31 cellular contexts compared by ENCODE assay signal in the genomic region with DNA sequence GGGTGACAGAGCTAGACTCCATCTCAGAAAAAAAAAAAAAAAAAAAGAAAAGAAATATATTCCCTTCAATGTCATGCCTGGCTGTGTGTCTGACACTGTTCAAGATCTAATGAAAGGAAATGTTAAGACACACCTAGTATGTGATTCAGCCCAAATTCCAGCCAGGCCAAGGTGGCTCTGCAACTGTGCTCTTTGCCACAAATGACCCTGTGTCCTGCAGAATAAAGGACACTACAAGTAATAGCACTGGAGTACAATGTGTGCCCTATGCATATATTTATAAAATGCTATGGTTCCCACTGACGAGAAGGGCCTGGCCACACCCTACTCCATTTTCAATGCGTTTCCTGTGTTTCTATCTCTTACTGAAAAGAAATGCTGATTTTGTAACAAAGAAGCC.
"Had no signal": no experiment of that assay in that cellular context is flagged by ENCODE, and none has a peak within 500 bp of the region (broad histone marks: within the 10 kb centered on the region; RNA-seq: fewer than 3 reads in every experiment).

No MANE protein-coding gene starts in this region.

- H3K4me3 ChIP-seq: ascending aorta, body of pancreas, Peyer's patch, SJCRH30 had no signal

- H3K36me3 ChIP-seq: ascending aorta, Peyer's patch, SJCRH30 had no signal

- H3K27ac Mint-ChIP-seq: activated B cell treated with CpG ODN at 0.5 μM for 24 hours; activated CD4-positive, alpha-beta memory T cell treated with anti-CD3 and anti-CD28 coated beads for 36 hours; activated CD4-positive, alpha-beta T cell treated with anti-CD3 and anti-CD28 coated beads, Interleukin-2, amount 10 ng/mL, durations not matched to agents 24 days and 14 days; activated naive CD4-positive, alpha-beta T cell treated with anti-CD3 and anti-CD28 coated beads, Interleukin-2, amount 50 U/mL, for 72 hours; activated naive CD8-positive, alpha-beta T cell treated with anti-CD3 and anti-CD28 coated beads, Interleukin-2, amount 50 U/mL, for 24 hours; T-helper 17 cell had no signal

- H3K4me1 ChIP-seq: ascending aorta, body of pancreas, SJCRH30 had no signal

- H3K4me3 Mint-ChIP-seq: activated B cell treated with CpG ODN at 0.5 μM for 24 hours; activated CD4-positive, alpha-beta memory T cell treated with anti-CD3 and anti-CD28 coated beads for 36 hours; activated CD4-positive, alpha-beta T cell treated with anti-CD3 and anti-CD28 coated beads, Interleukin-2, amount 10 ng/mL, durations not matched to agents 24 days and 14 days; activated naive CD8-positive, alpha-beta T cell treated with anti-CD3 and anti-CD28 coated beads, Interleukin-2, amount 50 U/mL, for 24 hours; activated T-cell treated with anti-CD3 and anti-CD28 coated beads, Interleukin-2, amount 50 U/mL, for 4 hours; T-helper 17 cell had no signal

- H3K9me3 ChIP-seq: ascending aorta, body of pancreas, Peyer's patch, SJCRH30 had no signal

- H3K27me3 Mint-ChIP-seq: activated CD4-positive, alpha-beta memory T cell treated with anti-CD3 and anti-CD28 coated beads for 36 hours had no signal

- H3K36me3 Mint-ChIP-seq: activated CD4-positive, alpha-beta memory T cell treated with anti-CD3 and anti-CD28 coated beads for 36 hours; activated naive CD4-positive, alpha-beta T cell treated with anti-CD3 and anti-CD28 coated beads, Interleukin-2, amount 50 U/mL, for 72 hours had no signal

- H3K27ac ChIP-seq: ascending aorta, body of pancreas, Peyer's patch, RWPE1, SJCRH30 had no signal

- H3K9me3 Mint-ChIP-seq: activated B cell treated with CpG ODN at 0.5 μM for 24 hours; activated CD4-positive, alpha-beta memory T cell treated with anti-CD3 and anti-CD28 coated beads for 36 hours; activated CD4-positive, alpha-beta T cell treated with anti-CD3 and anti-CD28 coated beads, Interleukin-2, amount 10 ng/mL, durations not matched to agents 24 days and 14 days; activated naive CD4-positive, alpha-beta T cell treated with anti-CD3 and anti-CD28 coated beads, Interleukin-2, amount 50 U/mL, for 72 hours; activated naive CD8-positive, alpha-beta T cell treated with anti-CD3 and anti-CD28 coated beads, Interleukin-2, amount 50 U/mL, for 24 hours; activated T-cell treated with anti-CD3 and anti-CD28 coated beads, Interleukin-2, amount 50 U/mL, for 4 hours had no signal

- H3K27me3 ChIP-seq: ascending aorta, body of pancreas, Peyer's patch, SJCRH30 had no signal

- H3K4me1 Mint-ChIP-seq: activated B cell treated with CpG ODN at 0.5 μM for 24 hours; activated CD4-positive, alpha-beta T cell treated with anti-CD3 and anti-CD28 coated beads, Interleukin-2, amount 10 ng/mL, durations not matched to agents 24 days and 14 days; activated naive CD8-positive, alpha-beta T cell treated with anti-CD3 and anti-CD28 coated beads, Interleukin-2, amount 50 U/mL, for 24 hours; T-helper 17 cell had no signal

- DNase-seq: activated B cell treated with CpG ODN at 0.5 μM for 24 hours; activated CD4-positive, alpha-beta memory T cell treated with anti-CD3 and anti-CD28 coated beads for 36 hours; activated CD4-positive, alpha-beta T cell treated with anti-CD3 and anti-CD28 coated beads for 1 hour; activated CD4-positive, alpha-beta T cell treated with anti-CD3 and anti-CD28 coated beads, Interleukin-2, amount 10 ng/mL, durations not matched to agents 24 days and 14 days; activated CD8-positive, alpha-beta memory T cell treated with anti-CD3 and anti-CD28 coated beads for 24 hours; activated effector memory CD4-positive, alpha-beta T cell treated with anti-CD3 and anti-CD28 coated beads, Interleukin-2, amount 50 U/mL, for 16 hours; activated naive CD4-positive, alpha-beta T cell treated with Interleukin-2 at 50 U/mL for 16 hours; activated naive CD8-positive, alpha-beta T cell treated with anti-CD3 and anti-CD28 coated beads, Interleukin-2, amount 50 U/mL, for 24 hours; activated T-cell treated with anti-CD3 and anti-CD28 coated beads, Interleukin-2, amount 50 U/mL, for 4 hours; amniotic stem cell; body of pancreas; central memory CD4-positive, alpha-beta T cell; Kasumi-1; KBM-7; NCI-H1105 treated with DMSO at 0.1 percent for 48 hours; NCI-H146; NCI-H1930; NCI-H2171; NCI-H2227 treated with DMSO at 0.1 percent for 48 hours; NCI-H446 treated with DMSO at 0.1 percent for 48 hours; NCI-H526; NK-92 treated with Interleukin-12 subunit alpha and Interleukin-12 subunit beta, amount 100 ng/mL, for 24 hours; OCI-M1; Right ventricle myocardium superior; SJCRH30; T-helper 17 cell; T-helper 9 cell had no signal
